ENCODE assay signal across 8 cellular contexts in genomic region chr10:100618856-100619255, GRCh38.
"Had no signal": no experiment of that assay in that cellular context is flagged by ENCODE, and none has a peak within 500 bp of the region (broad histone marks: within the 10 kb centered on the region; RNA-seq: fewer than 3 reads in every experiment).

No MANE protein-coding gene starts in this region.

- DNase-seq: GM23248, GOT3, H9, HCEC 1CT, HFFc6 had no signal

- H3K27ac ChIP-seq: GM23248, HL-60 had no signal

- H3K4me3 ChIP-seq: GM23248 had no signal

- FAIRE-seq: HepG2 had no signal

- H3K27ac Mint-ChIP-seq: H9, HFFc6, IgD-negative memory B cell had no signal

- H3K9me3 Mint-ChIP-seq: H9, HFFc6 had no signal

- ATAC-seq: HepG2 had no signal

- H3K4me3 Mint-ChIP-seq: H9, HFFc6, IgD-negative memory B cell had no signal
